Comparison of ENCODE assay signal across 6 cellular contexts in the genomic region with DNA sequence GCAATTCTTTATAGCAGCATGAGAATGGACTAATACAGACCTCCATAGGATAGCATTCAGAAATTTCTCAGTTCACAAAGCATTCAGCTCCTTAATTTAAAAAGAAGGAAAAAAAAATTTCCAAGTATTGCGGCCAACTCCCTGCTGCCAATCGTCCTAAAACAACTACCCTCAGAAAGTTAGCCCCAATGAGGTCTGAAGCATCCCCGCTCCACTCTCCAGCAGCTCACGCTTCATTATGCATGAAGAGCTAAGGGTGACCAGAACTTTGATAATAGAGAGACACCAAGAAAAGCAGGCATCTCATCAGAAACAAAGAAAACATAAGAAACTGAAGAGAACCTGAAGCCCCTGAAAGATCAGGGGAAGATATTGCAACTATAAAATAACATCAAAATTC.
"Had no signal": no experiment of that assay in that cellular context is flagged by ENCODE, and none has a peak within 500 bp of the region (broad histone marks: within the 10 kb centered on the region; RNA-seq: fewer than 3 reads in every experiment).

No MANE protein-coding gene starts in this region.

- ATAC-seq: HepG2, K562 had no signal

- H3K27ac ChIP-seq: HL-60 had no signal

- H3K4me3 ChIP-seq: K562 had no signal

- DNase-seq: IMR-90, KBM-7, KG1 had no signal
